In the genomic region with DNA sequence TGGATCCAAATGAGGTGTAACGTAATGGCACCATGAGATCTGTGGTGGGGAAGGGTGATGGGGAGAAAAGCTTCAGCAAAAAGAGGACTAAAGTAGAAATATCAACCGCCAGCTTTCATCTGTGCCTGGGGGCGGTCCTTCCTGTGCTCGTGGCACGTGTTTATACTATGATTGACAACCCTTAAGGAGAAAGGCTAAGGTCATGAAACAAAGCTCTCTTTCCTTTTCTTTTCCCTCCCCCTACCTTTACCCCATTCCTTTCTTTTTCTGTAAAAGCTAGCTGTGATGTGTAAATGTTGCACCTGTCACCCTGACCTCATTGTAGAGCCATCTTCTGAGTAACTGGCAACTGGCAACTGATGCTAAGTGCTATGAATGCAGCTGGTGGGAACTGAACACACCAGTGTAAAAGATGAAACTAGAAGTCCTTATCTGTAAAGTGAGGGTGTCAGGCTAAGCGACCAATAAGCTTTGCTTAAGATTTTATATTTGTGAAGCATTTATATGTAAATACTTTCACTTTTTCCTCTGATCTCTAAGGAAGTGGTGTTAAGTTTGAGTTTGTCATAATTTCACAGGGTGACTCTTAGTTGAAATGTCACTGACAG, we compare ENCODE assay signal across 9 cellular contexts.
DNase-seq lines count a peak whose midpoint lies in the region; ATAC-seq and TF ChIP-seq lines count a peak whose summit lies in the region.
"Had no signal": no experiment of that assay in that cellular context is flagged by ENCODE, and none has a peak within 500 bp of the region (broad histone marks: within the 10 kb centered on the region; RNA-seq: fewer than 3 reads in every experiment).

No MANE protein-coding gene starts in this region.

- H4K20me1 ChIP-seq in smooth muscle cell (ENCODE audit: low read depth), result no peaks in the 10 kb centered on the region

- no peaks in the 10 kb centered on the region for H3K79me2 ChIP-seq in smooth muscle cell (ENCODE audit: low read depth)

- H3K9me3 ChIP-seq in left ventricle myocardium inferior (replicated peaks) (peaks cover 14% of the 10 kb centered on the region), smooth muscle cell (replicated peaks; ENCODE audit: low read depth) (peaks cover 3% of the 10 kb centered on the region)

- ATAC-seq in HG03442 (IDR thresholded peaks at IDR 0.05; ENCODE audit: unreplicated experiment), result peak; percentile 39
- ATAC-seq: A549 had no signal

- WGBS in smooth muscle cell (ENCODE audit: low lambda C conversion rate), result 91% methylated on average over 6 of the region's 6 CpGs

- H3K36me3 ChIP-seq in left ventricle myocardium inferior (no peaks in the 10 kb centered on the region), smooth muscle cell (ENCODE audit: low read depth) (no peaks in the 10 kb centered on the region)

- peak overlapping the region; percentile 59 for H3K4me3 ChIP-seq in left ventricle myocardium inferior
- H3K4me3 ChIP-seq in smooth muscle cell, result no peak overlapping the region
- H3K4me3 ChIP-seq: A549 had no signal

- H3K27me3 ChIP-seq in left ventricle myocardium inferior (ENCODE audit: low read depth) (no peaks in the 10 kb centered on the region), smooth muscle cell (ENCODE audit: low read depth) (no peaks in the 10 kb centered on the region)

- H3K27ac ChIP-seq in left ventricle myocardium inferior (replicated peaks) (peak overlapping the region; percentile 70), smooth muscle cell (ENCODE audit: low read depth) (no peak overlapping the region)
- H3K27ac ChIP-seq: A549 had no signal

- TF ChIP-seq CTCF in left ventricle myocardium inferior (IDR thresholded peaks at IDR 0.05; ENCODE audit: borderline replicate concordance), result no peak
- no peak for TF ChIP-seq CTCF in smooth muscle cell (IDR thresholded peaks at IDR 0.05; ENCODE audit: borderline replicate concordance, insufficient read depth, poor library complexity, severe bottlenecking)

- H3F3A ChIP-seq in smooth muscle cell (ENCODE audit: low read depth), result no peaks in the 10 kb centered on the region

- no peak overlapping the region for H3K9ac ChIP-seq in smooth muscle cell (ENCODE audit: low read depth)

- no peak overlapping the region for H3K4me2 ChIP-seq in smooth muscle cell
- H3K4me2 ChIP-seq: A549 had no signal

- H2AFZ ChIP-seq in smooth muscle cell (ENCODE audit: low read depth), result no peak overlapping the region

- peak; percentile 33 for DNase-seq in NCI-H2171 treated with DMSO at 0.1 percent for 48 hours (lab: John Stamatoyannopoulos, UW)
- no peak for DNase-seq in NCI-H2171 (lab: John Stamatoyannopoulos, UW)
- DNase-seq in activated CD4-positive, alpha-beta T cell treated with anti-CD3 and anti-CD28 coated beads for 4 hours, result peak; percentile 48 to 49
- no peak for DNase-seq in left ventricle myocardium inferior
- DNase-seq in stimulated activated naive CD4-positive, alpha-beta T cell treated with Interleukin-2 at 50 U/mL for 16 hours (lab: John Stamatoyannopoulos, UW), result peak; percentile 48
- DNase-seq in smooth muscle cell (lab: John Stamatoyannopoulos, UW; ENCODE audit: unreplicated experiment), result no peak
- DNase-seq in EL, result no peak

- intact Hi-C loops in left ventricle myocardium inferior (cut with micrococcal nuclease), result no loop called here

- H3K4me1 ChIP-seq in left ventricle myocardium inferior, result no peaks in the 10 kb centered on the region
- no peaks in the 10 kb centered on the region for H3K4me1 ChIP-seq in smooth muscle cell (ENCODE audit: low read depth)
- H3K4me1 ChIP-seq: A549 had no signal

Comparison
In these comparisons a context has a peak if more than half of its experiments do, and no peak if none do; other contexts are left out.
1. DNase-seq: peak in NCI-H2171 treated with DMSO at 0.1 percent for 48 hours (single experiment), activated CD4-positive, alpha-beta T cell treated with anti-CD3 and anti-CD28 coated beads for 4 hours (2 of 2) and stimulated activated naive CD4-positive, alpha-beta T cell treated with Interleukin-2 at 50 U/mL for 16 hours (single experiment); none in NCI-H2171 (single experiment), left ventricle myocardium inferior (single experiment), smooth muscle cell (single experiment) and EL (single experiment).